In the genomic region with DNA sequence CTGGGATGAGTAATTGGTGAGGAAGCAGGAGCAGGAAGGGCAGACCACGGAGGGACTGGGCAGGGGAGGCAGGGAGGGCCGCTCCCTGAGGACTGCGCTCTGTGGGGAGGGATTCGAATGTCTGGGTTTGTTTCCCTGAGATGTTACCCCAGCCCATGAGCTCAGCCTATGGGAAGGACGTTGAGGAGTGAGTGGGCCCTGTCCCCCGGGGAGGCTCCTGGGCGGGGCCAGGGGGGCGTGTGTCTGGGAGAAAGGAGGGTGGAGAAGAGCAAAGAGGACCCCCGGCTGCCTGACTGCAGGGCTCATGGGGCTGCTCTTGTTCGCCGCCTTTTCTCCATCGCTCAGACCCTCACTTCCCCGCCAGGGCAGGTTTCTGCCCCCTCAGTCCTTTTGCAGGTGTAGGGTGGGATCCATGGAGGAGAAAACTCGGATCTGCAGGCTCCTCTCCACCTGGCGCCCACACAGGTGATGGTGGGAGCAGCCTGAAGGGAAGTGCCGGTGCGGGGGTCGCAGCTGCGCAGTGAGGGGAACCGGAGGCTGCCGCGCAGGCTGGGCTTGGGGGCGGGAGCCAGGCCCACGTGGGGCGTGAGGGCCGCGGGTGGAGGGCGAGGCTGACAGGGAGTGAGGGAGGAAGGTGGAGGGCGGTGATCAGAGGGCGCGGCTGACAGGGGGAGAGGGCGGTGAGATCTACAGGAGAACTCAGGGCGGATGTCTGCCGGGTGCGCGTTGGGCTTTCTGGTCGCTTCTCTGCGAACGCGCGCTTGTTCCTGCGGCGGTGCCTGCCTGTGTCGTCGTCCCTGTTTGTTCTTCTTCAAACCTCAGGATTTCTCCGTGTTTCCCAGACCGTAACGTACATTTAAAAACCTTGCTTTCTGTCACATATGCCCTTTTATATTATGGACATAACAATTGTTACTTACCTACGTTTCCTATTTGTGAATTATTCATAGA, we compare ENCODE assay signal across 8 cellular contexts.
DNase-seq lines count a peak whose midpoint lies in the region; TF ChIP-seq lines count a peak whose summit lies in the region.
"Not testable (repeated sequence)": the region's sequence is repeated elsewhere in the genome, so short reads cannot be mapped to it uniquely, and the experiment has no call there.

No MANE protein-coding gene starts in this region.

- not testable (repeated sequence) for TF ChIP-seq EP300 in neural cell (conservative IDR thresholded peaks at IDR 0.05; ENCODE audit: poor library complexity, severe bottlenecking)

- H3K4me3 Mint-ChIP-seq in chondrocyte (ENCODE audit: unreplicated experiment), result peak overlapping the region; percentile 9
- peak overlapping the region; percentile 80 for H3K4me3 Mint-ChIP-seq in type B pancreatic cell

- DNase-seq in ELF-1 (ENCODE audit: low read depth, low spot score) (peak; percentile 18), NCI-H69 (lab: John Stamatoyannopoulos, UW) (peak; percentile 70), hepatocyte (ENCODE audit: low spot score) (peak; percentile 18), islet precursor cell (peak; percentile 67), retina (peak; percentile 8)
- not testable (repeated sequence) for DNase-seq in chondrocyte (ENCODE audit: low spot score); type B pancreatic cell (ENCODE audit: extremely low spot score, unreplicated experiment)

- not testable (repeated sequence) for H3K27ac ChIP-seq in hepatocyte; neural cell (ENCODE audit: low read length)

- not testable (repeated sequence) for H3K4me1 Mint-ChIP-seq in chondrocyte (ENCODE audit: low read depth); type B pancreatic cell (ENCODE audit: unreplicated experiment)

- H3F3A ChIP-seq in neural cell (ENCODE audit: insufficient read depth, low read length, poor library complexity, severe bottlenecking), result not testable (repeated sequence)

- not testable (repeated sequence) for H3K9ac ChIP-seq in neural cell (ENCODE audit: low read length)

- H3K9me2 ChIP-seq in hepatocyte (replicated peaks; ENCODE audit: insufficient read depth); neural cell (ENCODE audit: insufficient read depth, low read length): not testable (repeated sequence)

- H3K36me3 Mint-ChIP-seq in chondrocyte (ENCODE audit: low read depth); type B pancreatic cell: not testable (repeated sequence)

- not testable (repeated sequence) for H3K27me3 ChIP-seq in hepatocyte; neural cell (ENCODE audit: insufficient read depth, low read depth, low read length)

- not testable (repeated sequence) for H3K27ac Mint-ChIP-seq in chondrocyte (ENCODE audit: unreplicated experiment); type B pancreatic cell

- not testable (repeated sequence) for H3K4me1 ChIP-seq in hepatocyte (ENCODE audit: insufficient read depth)

- not testable (repeated sequence) for H3K36me3 ChIP-seq in hepatocyte (replicated peaks; ENCODE audit: insufficient read depth, low read depth); neural cell (ENCODE audit: insufficient read depth, low read length)

- not testable (repeated sequence) for H3K4me3 ChIP-seq in hepatocyte
- peak overlapping the region; percentile 50 for H3K4me3 ChIP-seq in neural cell (ENCODE audit: low read length)

- H3K27me3 Mint-ChIP-seq in chondrocyte (ENCODE audit: low read depth); type B pancreatic cell: not testable (repeated sequence)

- not testable (repeated sequence) for H3K9me3 ChIP-seq in hepatocyte (ENCODE audit: low read depth); neural cell (ENCODE audit: low read length)

- not testable (repeated sequence) for H2AFZ ChIP-seq in hepatocyte; neural cell (ENCODE audit: low read depth, low read length)

- WGBS in hepatocyte (ENCODE audit: low lambda C conversion rate, missing lambda C conversion rate), result 56% methylated on average over 32 of the region's 49 CpGs

- not testable (repeated sequence) for TF ChIP-seq RAD21 in neural cell (conservative IDR thresholded peaks at IDR 0.05)

- not testable (repeated sequence) for TF ChIP-seq CTCF in chondrocyte (IDR thresholded peaks at IDR 0.05); hepatocyte (IDR thresholded peaks at IDR 0.05; ENCODE audit: poor library complexity); neural cell (IDR thresholded peaks at IDR 0.05; ENCODE audit: poor library complexity, severe bottlenecking); type B pancreatic cell (conservative IDR thresholded peaks at IDR 0.05)

- peaks cover 16% of the 10 kb centered on the region for H3K9me3 Mint-ChIP-seq in chondrocyte (ENCODE audit: low read depth)
- H3K9me3 Mint-ChIP-seq in type B pancreatic cell, result not testable (repeated sequence)

- H4K20me1 ChIP-seq in hepatocyte (ENCODE audit: insufficient read depth, poor library complexity, severe bottlenecking); neural cell (ENCODE audit: insufficient read depth): not testable (repeated sequence)

- H3K4me2 ChIP-seq in hepatocyte, result peak overlapping the region; percentile 67
- not testable (repeated sequence) for H3K4me2 ChIP-seq in neural cell (ENCODE audit: low read length)

- not testable (repeated sequence) for H3K79me2 ChIP-seq in hepatocyte; neural cell (replicated peaks; ENCODE audit: insufficient read depth, low read length)
